8 cellular contexts compared by ENCODE assay signal in genomic region chr1:9688599-9688998, GRCh38. TPM values are rescaled to one million over a fixed set of nuclear protein-coding genes. Genes with fewer than 3 reads are reported as not detected.
DNase-seq lines count a peak whose midpoint lies in the region; ATAC-seq and TF ChIP-seq lines count a peak whose summit lies in the region.

No MANE protein-coding gene starts in this region.

- H3K4me1 Mint-ChIP-seq in T-helper 1 cell treated with Interleukin-12 subunit alpha and Interleukin-12 subunit beta and Interleukin-4 antibody, amounts not matched to agents 30 μg/mL and 1 μg/mL, for 36 hours (ENCODE audit: low read depth): peaks cover 56% of the 10 kb centered on the region
- H3K4me1 Mint-ChIP-seq in activated CD8-positive, alpha-beta T cell treated with anti-CD3 and anti-CD28 coated beads for 36 hours (ENCODE audit: low read depth): peaks cover 70% of the 10 kb centered on the region

- CTCF ChIA-PET in activated CD8-positive, alpha-beta T cell treated with anti-CD3 and anti-CD28 coated beads for 36 hours (lab: Charles Lee): interaction anchor here (0.8 to 7.2 kb wide), 8 partner anchors 15 to 61 kb away, joined by 3 to 51 read pairs (median 4); no protein-coding TSS in a partner anchor

- ATAC-seq in activated CD8-positive, alpha-beta T cell treated with anti-CD3 and anti-CD28 coated beads for 36 hours: no peak

- no peak for TF ChIP-seq EP300 in stomach (IDR thresholded peaks at IDR 0.05)

- H3K27ac ChIP-seq in iPS-18a (ENCODE audit: low read length) (no peak overlapping the region), stomach (peak overlapping the region in 2 of 5 donors; percentile 52 to 70)

- no peak for TF ChIP-seq CTCF in activated CD8-positive, alpha-beta T cell treated with anti-CD3 and anti-CD28 coated beads for 36 hours (IDR thresholded peaks at IDR 0.05)
- no peak for TF ChIP-seq CTCF in stomach (IDR thresholded peaks at IDR 0.05)

- H3K27ac Mint-ChIP-seq in T-helper 1 cell treated with Interleukin-12 subunit alpha and Interleukin-12 subunit beta and Interleukin-4 antibody, amounts not matched to agents 30 μg/mL and 1 μg/mL, for 36 hours: peak overlapping the region; percentile 36
- peak overlapping the region; percentile 71 for H3K27ac Mint-ChIP-seq in activated CD8-positive, alpha-beta T cell treated with anti-CD3 and anti-CD28 coated beads for 36 hours

- peaks cover 25% of the 10 kb centered on the region for H3K36me3 Mint-ChIP-seq in T-helper 1 cell treated with Interleukin-12 subunit alpha and Interleukin-12 subunit beta and Interleukin-4 antibody, amounts not matched to agents 30 μg/mL and 1 μg/mL, for 36 hours (ENCODE audit: low read depth)
- H3K36me3 Mint-ChIP-seq in activated CD8-positive, alpha-beta T cell treated with anti-CD3 and anti-CD28 coated beads for 36 hours (ENCODE audit: low read depth): peaks cover 35% of the 10 kb centered on the region

- 41 to 49% (median 43%) methylated on average over 12 to 14 of the region's 14 CpGs for WGBS in stomach, 5 donors

- peaks cover 36% of the 10 kb centered on the region for H3K27me3 ChIP-seq in iPS-18a (ENCODE audit: control insufficient read depth, insufficient read depth, low read length)
- H3K27me3 ChIP-seq in stomach: no peaks in the 10 kb centered on the region

- H3K9me3 Mint-ChIP-seq in T-helper 1 cell treated with Interleukin-12 subunit alpha and Interleukin-12 subunit beta and Interleukin-4 antibody, amounts not matched to agents 30 μg/mL and 1 μg/mL, for 36 hours: no peaks in the 10 kb centered on the region
- H3K9me3 Mint-ChIP-seq in activated CD8-positive, alpha-beta T cell treated with anti-CD3 and anti-CD28 coated beads for 36 hours: no peaks in the 10 kb centered on the region

- H3K36me3 ChIP-seq in iPS-18a (ENCODE audit: control insufficient read depth, low read depth, low read length) (no peaks in the 10 kb centered on the region), stomach (peaks cover 0 to 5% (median 2%) of the 10 kb centered on the region in 4 donors)

- DNase-seq in T-helper 1 cell (no peak), stomach (no peak), activated gamma-delta T cell treated with Interleukin-2 at 50 U/mL for 16 hours (no peak), NCI-H510A treated with DMSO at 0.1 percent for 48 hours (lab: John Stamatoyannopoulos, UW) (no peak)
- no peak for DNase-seq in activated CD8-positive, alpha-beta T cell treated with anti-CD3 and anti-CD28 coated beads for 36 hours
- DNase-seq in effector CD8-positive, alpha-beta T cell (lab: John Stamatoyannopoulos, UW): no peak

- H3K9ac ChIP-seq in iPS-18a (ENCODE audit: low read length): no peak overlapping the region

- H3K4me1 ChIP-seq in iPS-18a (ENCODE audit: control insufficient read depth, low read depth, low read length) (peaks cover 21% of the 10 kb centered on the region), stomach (peaks cover 33 to 63% (median 38%) of the 10 kb centered on the region in 4 donors)

- no peaks in the 10 kb centered on the region for H3K9me3 ChIP-seq in iPS-18a (ENCODE audit: control insufficient read depth, low read depth, low read length)
- H3K9me3 ChIP-seq in stomach: no peaks in the 10 kb centered on the region

- POLR2A ChIA-PET in activated CD8-positive, alpha-beta T cell treated with anti-CD3 and anti-CD28 coated beads for 36 hours (lab: Charles Lee): interaction anchor here (2.7 to 7.7 kb wide), 4 partner anchors 14 to 61 kb away, joined by 11 to 73 read pairs (median 54); partner anchors contain the start of gene PIK3CD

- TF ChIP-seq POLR2A in stomach (IDR thresholded peaks at IDR 0.05): no peak

- H3K4me3 ChIP-seq in iPS-18a (ENCODE audit: low read length) (peak overlapping the region; percentile 83), stomach (peak overlapping the region; percentile 76 to 94 (median 79))

- peak overlapping the region; percentile 79 for H3K4me3 Mint-ChIP-seq in T-helper 1 cell treated with Interleukin-12 subunit alpha and Interleukin-12 subunit beta and Interleukin-4 antibody, amounts not matched to agents 30 μg/mL and 1 μg/mL, for 36 hours
- peak overlapping the region; percentile 77 for H3K4me3 Mint-ChIP-seq in activated CD8-positive, alpha-beta T cell treated with anti-CD3 and anti-CD28 coated beads for 36 hours

- intact Hi-C loops in activated CD8-positive, alpha-beta T cell treated with anti-CD3 and anti-CD28 coated beads for 36 hours (cut with micrococcal nuclease): loop anchor here (5.0 kb wide), 2 partner anchors 36 to 61 kb away; partner anchors contain the start of gene PIK3CD
- intact Hi-C loops in stomach (cut with DNase I; ENCODE audit: low total_unique reads): no loop called here

- H3K27me3 Mint-ChIP-seq in T-helper 1 cell treated with Interleukin-12 subunit alpha and Interleukin-12 subunit beta and Interleukin-4 antibody, amounts not matched to agents 30 μg/mL and 1 μg/mL, for 36 hours (ENCODE audit: low read depth): no peaks in the 10 kb centered on the region
- H3K27me3 Mint-ChIP-seq in activated CD8-positive, alpha-beta T cell treated with anti-CD3 and anti-CD28 coated beads for 36 hours: no peaks in the 10 kb centered on the region

RNA-seq across cellular contexts. Expression of gene PIK3CD, which starts 37.1 kb away (rescaled TPM):
- 100 to 1,000 TPM; 152 to 158 TPM for total RNA-seq in activated CD8-positive, alpha-beta T cell treated with anti-CD3 and anti-CD28 coated beads for 36 hours
- 10 to 100 TPM in 2 of 5 donors, 1 to 10 TPM in 3; 5.1 to 74.1 (median 7.8) TPM for total RNA-seq in stomach
- polyA plus RNA-seq in stomach: 1 to 10 TPM; 2.8 to 5.0 (median 2.9) TPM
